Comparison of ENCODE assay signal across 25 cellular contexts in the genomic region with DNA sequence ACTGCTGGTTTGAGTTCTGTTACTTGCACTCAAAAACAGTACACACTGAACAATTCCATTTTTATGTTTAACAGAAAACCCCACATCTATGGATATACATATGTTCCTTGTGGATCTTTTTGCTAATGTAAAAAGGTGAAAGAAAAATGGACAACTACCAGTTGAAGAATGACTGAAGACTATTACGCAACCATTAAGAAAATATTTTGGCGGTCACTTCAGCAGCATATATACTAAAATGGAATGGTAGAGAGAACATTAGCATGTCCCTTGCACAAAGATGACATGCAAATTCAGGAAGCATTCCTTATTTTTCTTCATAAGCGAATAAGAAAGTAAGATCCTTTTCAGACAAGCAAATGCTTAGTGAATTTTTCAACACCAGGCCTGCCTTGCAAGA.
"Had no signal": no experiment of that assay in that cellular context is flagged by ENCODE, and none has a peak within 500 bp of the region (broad histone marks: within the 10 kb centered on the region; RNA-seq: fewer than 3 reads in every experiment).

No MANE protein-coding gene starts in this region.

- DNase-seq: naive thymus-derived CD4-positive, alpha-beta T cell; natural killer cell; occipital lobe; ovary; posterior cingulate gyrus; psoas muscle; right cardiac atrium; stimulated activated CD4-positive, alpha-beta T cell treated with anti-CD3 and anti-CD28 coated beads, Interleukin-15, amount 100 ng/mL, for 24 hours; stimulated activated CD4-positive, alpha-beta T cell treated with anti-CD3 and anti-CD28 coated beads, Interleukin-2, amount 100 ng/mL, for 24 hours; stimulated activated CD4-positive, alpha-beta T cell treated with anti-CD3 and anti-CD28 coated beads, Interleukin-2, amount 100 ng/mL, for 48 hours; stimulated activated CD4-positive, alpha-beta T cell treated with anti-CD3 and anti-CD28 coated beads, Interleukin-4, amount 100 ng/mL, for 24 hours; stimulated activated naive B cell treated with anti-CD40 and anti-IgM and Interleukin-4, amounts not matched to agents 10 μg/mL and 1 μg/mL and 100 μg/mL, for 72 hours; stimulated activated naive CD4-positive, alpha-beta T cell treated with Interleukin-2 at 50 U/mL for 16 hours; stomach; thyroid gland; upper lobe of right lung; uterus had no signal

- H3K79me2 ChIP-seq: parathyroid adenoma had no signal

- H3K4me3 ChIP-seq: neural progenitor cell, ovary, psoas muscle, skin epidermis, smooth muscle cell, stomach, thoracic aorta, thyroid gland, tibial nerve, upper lobe of right lung, uterus had no signal

- H3K27me3 ChIP-seq: neural progenitor cell, ovary, stomach, thyroid gland, tibial nerve, upper lobe of right lung, uterus had no signal

- ATAC-seq: naive thymus-derived CD4-positive, alpha-beta T cell; natural killer cell; psoas muscle; right cardiac atrium; sciatic nerve; stimulated activated effector memory CD8-positive, alpha-beta T cell treated with anti-CD3 and anti-CD28 coated beads, Interleukin-12 subunit alpha, Interleukin-12 subunit beta, amount 100 ng/mL, for 72 hours; stimulated activated naive B cell treated with anti-CD40 and anti-IgM and Interleukin-4, amounts not matched to agents 10 μg/mL and 1 μg/mL and 100 μg/mL, for 72 hours; upper lobe of right lung had no signal

- H3K9me3 ChIP-seq: ovary, psoas muscle, thoracic aorta, thyroid gland, tibial nerve, upper lobe of right lung, uterus had no signal

- H2AFZ ChIP-seq: neural progenitor cell, parathyroid adenoma had no signal

- H3K4me2 ChIP-seq: neural progenitor cell, smooth muscle cell had no signal

- H3K9ac ChIP-seq: neural progenitor cell, parathyroid adenoma had no signal

- H3K27ac ChIP-seq: neural progenitor cell, ovary, parathyroid adenoma, psoas muscle, skin epidermis, stomach, thoracic aorta, thyroid gland, tibial nerve, upper lobe of right lung, uterus had no signal

- H3K36me3 ChIP-seq: neural progenitor cell, ovary, stomach, thoracic aorta, thyroid gland, tibial nerve, upper lobe of right lung, uterus had no signal

- H3K4me1 ChIP-seq: neural progenitor cell, parathyroid adenoma, psoas muscle, stomach, thyroid gland, tibial nerve, upper lobe of right lung, uterus had no signal
